In genomic region chr2:112151701-112152440, GRCh38 we compare ENCODE assay signal across 1 cellular context.
TF ChIP-seq lines count a peak whose summit lies in the region.

No MANE protein-coding gene starts in this region.

TF ChIP-seq in HEK293T, 16 proteins besides CTCF, POLR2A, EP300 and RAD21 (continued from another document):
- TF ChIP-seq SUZ12 (IDR thresholded peaks at IDR 0.05) (no peak), FOXA1 (IDR thresholded peaks at IDR 0.05) (no peak), CTBP1 (IDR thresholded peaks at IDR 0.05; ENCODE audit: borderline replicate concordance) (no peak), L3MBTL2 (conservative IDR thresholded peaks at IDR 0.05) (no peak), TARDBP (IDR thresholded peaks at IDR 0.05) (no peak), BHLHE40 (IDR thresholded peaks at IDR 0.05; ENCODE audit: borderline replicate concordance) (no peak), NFRKB (IDR thresholded peaks at IDR 0.05) (no peak), PKNOX1 (IDR thresholded peaks at IDR 0.05) (no peak), HDGF (IDR thresholded peaks at IDR 0.05; ENCODE audit: borderline replicate concordance) (no peak), FOXK2 (IDR thresholded peaks at IDR 0.05) (no peak), ELF4 (IDR thresholded peaks at IDR 0.05) (no peak), FOXM1 (IDR thresholded peaks at IDR 0.05; ENCODE audit: borderline replicate concordance) (no peak), ZNF384 (IDR thresholded peaks at IDR 0.05) (no peak), LEF1 (IDR thresholded peaks at IDR 0.05; ENCODE audit: borderline replicate concordance) (no peak), ARNT (IDR thresholded peaks at IDR 0.05) (no peak)
